Comparison of ENCODE assay signal across 11 cellular contexts in genomic region chr1:205287723-205288122, GRCh38. TPM values are rescaled to one million over a fixed set of nuclear protein-coding genes. Genes with fewer than 3 reads are reported as not detected.
DNase-seq lines count a peak whose midpoint lies in the region; ATAC-seq, FAIRE-seq and TF ChIP-seq lines count a peak whose summit lies in the region.
"Had no signal": no experiment of that assay in that cellular context is flagged by ENCODE, and none has a peak within 500 bp of the region (broad histone marks: within the 10 kb centered on the region; RNA-seq: fewer than 3 reads in every experiment).

No MANE protein-coding gene starts in this region.

- WGBS in K562 (ENCODE audit: insufficient coverage, low coverage, missing lambda C conversion rate), result 53% methylated on average over 2 of the region's 2 CpGs

- no peak for TF ChIP-seq POLR2A in K562 (conservative IDR thresholded peaks at IDR 0.05)

- CTCF ChIA-PET in K562 (lab: Yijun Ruan, JAX; ENCODE audit: low intra/inter-chr PET ratio), result no interaction called here
- CTCF ChIA-PET in MCF 10A (lab: Yijun Ruan, JAX), result interaction anchor here (1.2 to 22.3 kb wide), 6 partner anchors 9 to 66 kb away, joined by 3 to 1857 read pairs (median 5); partner anchors contain the start of gene NUAK2

- H4K20me1 ChIP-seq in DND-41 (ENCODE audit: insufficient read depth, low read length) (peaks cover 43% of the 10 kb centered on the region), Karpas-422 (ENCODE audit: insufficient read depth, low read depth, low read length) (no peaks in the 10 kb centered on the region), K562 (replicated peaks; ENCODE audit: control insufficient read depth, insufficient read depth, low read length) (no peaks in the 10 kb centered on the region)

- no peaks in the 10 kb centered on the region for H3K36me3 Mint-ChIP-seq in neural crest cell (ENCODE audit: low read depth)
- peaks cover 6% of the 10 kb centered on the region for H3K36me3 Mint-ChIP-seq in MCF 10A (ENCODE audit: insufficient read depth, unreplicated experiment)

- DNase-seq in DND-41 (no peak), Karpas-422 (no peak), K562 (ENCODE audit: extremely low read depth in 1 of 4, low spot score in 3 of 4) (no peak), neural crest cell (ENCODE audit: low read depth, low spot score) (no peak), middle frontal gyrus (ENCODE audit: extremely low spot score, low spot score) (no peak), MCF 10A (ENCODE audit: unreplicated experiment) (no peak)
- DNase-seq: DMS79, NCI-H187 treated with DMSO at 0.1 percent for 48 hours had no signal

- intact Hi-C loops in K562 (cut with micrococcal nuclease), result no loop called here
- intact Hi-C loops in MCF 10A (cut with micrococcal nuclease), result no loop called here

- FAIRE-seq in K562 (lab: Jason Lieb, UNC), result no peak
- FAIRE-seq: colon had no signal

- H3K27ac ChIP-seq in DND-41 (ENCODE audit: low read length) (peak overlapping the region; percentile 22), Karpas-422 (ENCODE audit: low read length) (peak overlapping the region; percentile 97), K562 (ENCODE audit: extremely low read depth, low read depth, low read length) (no peak overlapping the region)

- H3K79me2 ChIP-seq in DND-41 (ENCODE audit: insufficient read depth, low read length) (no peaks in the 10 kb centered on the region), Karpas-422 (ENCODE audit: low read length) (no peaks in the 10 kb centered on the region), K562 (ENCODE audit: control insufficient read depth, insufficient read depth, low read length) (no peaks in the 10 kb centered on the region)

- H3K27me3 Mint-ChIP-seq in neural crest cell (ENCODE audit: low read depth) (no peaks in the 10 kb centered on the region), MCF 10A (ENCODE audit: insufficient read depth, unreplicated experiment) (no peaks in the 10 kb centered on the region)

- H3K27ac Mint-ChIP-seq in neural crest cell (ENCODE audit: unreplicated experiment) (peak overlapping the region; percentile 90), MCF 10A (ENCODE audit: low read depth, unreplicated experiment) (no peak overlapping the region)

- no peak overlapping the region for H3K4me3 ChIP-seq in DND-41 (ENCODE audit: low read depth in 1 of 2, low read length in 2 of 2)
- peak overlapping the region; percentile 63 for H3K4me3 ChIP-seq in Karpas-422 (ENCODE audit: low read length)
- no peak overlapping the region for H3K4me3 ChIP-seq in K562

- H3K4me1 ChIP-seq in DND-41 (ENCODE audit: insufficient read depth, low read length) (peaks cover 50% of the 10 kb centered on the region), Karpas-422 (ENCODE audit: low read length) (peaks cover 60% of the 10 kb centered on the region), K562 (replicated peaks in 1 of 2; ENCODE audit: control insufficient read depth in 2 of 2, insufficient read depth in 2 of 2, low read length in 2 of 2) (peaks cover 14 to 24% of the 10 kb centered on the region in 2 experiments)

- H3K9ac ChIP-seq in DND-41 (ENCODE audit: low read depth, low read length), result no peak overlapping the region
- H3K9ac ChIP-seq in Karpas-422 (ENCODE audit: low read length), result peak overlapping the region; percentile 71
- peak overlapping the region in 1 of 2 experiments; percentile 66; a peak in 1 of 4 replicates for H3K9ac ChIP-seq in K562 (ENCODE audit: insufficient read depth in 1 of 2, low read depth in 2 of 2, low read length in 2 of 2)

- H3K9me3 Mint-ChIP-seq in neural crest cell, result no peaks in the 10 kb centered on the region
- no peaks in the 10 kb centered on the region for H3K9me3 Mint-ChIP-seq in MCF 10A (ENCODE audit: unreplicated experiment)

- H3K9me1 ChIP-seq in K562 (ENCODE audit: control insufficient read depth, insufficient read depth, low read length), result no peaks in the 10 kb centered on the region

- no peak overlapping the region for H3K4me3 Mint-ChIP-seq in neural crest cell
- H3K4me3 Mint-ChIP-seq in MCF 10A (ENCODE audit: unreplicated experiment), result no peak overlapping the region

- no peaks in the 10 kb centered on the region for H3K9me2 ChIP-seq in Karpas-422 (replicated peaks; ENCODE audit: insufficient read depth, low read length)

- no peaks in the 10 kb centered on the region for H3K27me3 ChIP-seq in DND-41 (ENCODE audit: insufficient read depth, low read length, poor library complexity)
- no peaks in the 10 kb centered on the region for H3K27me3 ChIP-seq in Karpas-422 (ENCODE audit: low read length)
- H3K27me3 ChIP-seq in K562 (ENCODE audit: control insufficient read depth in 2 of 2, insufficient read depth in 2 of 2, low read length in 2 of 2), result no peaks in the 10 kb centered on the region

- H2AFZ ChIP-seq in DND-41 (ENCODE audit: low read depth, low read length) (no peak overlapping the region), Karpas-422 (ENCODE audit: low read length) (peak overlapping the region; percentile 18; the same call in 1 of the 2 replicates), K562 (ENCODE audit: low read depth, low read length) (peak overlapping the region; percentile 57)

- TF ChIP-seq RAD21 in K562 (CRISPR knock-in tag; conservative IDR thresholded peaks at IDR 0.05 in 1 of 2, IDR thresholded peaks at IDR 0.05 in 1 of 2), result no peak

- TF ChIP-seq CTCF in DND-41 (IDR thresholded peaks at IDR 0.05; ENCODE audit: borderline replicate concordance, extremely low read depth, low read length, poor library complexity, severe bottlenecking) (no peak), K562 (IDR thresholded peaks at IDR 0.05 in 2 of 3, conservative IDR thresholded peaks at IDR 0.05 in 1 of 3; ENCODE audit: insufficient read depth in 2 of 3, low read depth in 1 of 3, low read length in 3 of 3) (no peak), neural crest cell (conservative IDR thresholded peaks at IDR 0.05) (no peak), MCF 10A (IDR thresholded peaks at IDR 0.05; ENCODE audit: unreplicated experiment) (no peak)

- H3K9me3 ChIP-seq in DND-41 (ENCODE audit: insufficient read depth, low read length, severe bottlenecking) (no peaks in the 10 kb centered on the region), Karpas-422 (ENCODE audit: low read length) (no peaks in the 10 kb centered on the region), K562 (replicated peaks; ENCODE audit: control insufficient read depth, insufficient read depth, low read depth, low read length) (no peaks in the 10 kb centered on the region)

- POLR2A ChIA-PET in K562 (lab: Yijun Ruan, JAX) (interaction anchor here (1.0 to 1.1 kb wide), 3 partner anchors 10 to 235 kb away, joined by 3 to 5 read pairs (median 3); no protein-coding TSS in a partner anchor), MCF 10A (lab: Yijun Ruan, JAX) (interaction anchor here (0.5 to 11.9 kb wide), 8 partner anchors 9 to 263 kb away, joined by 3 to 335 read pairs (median 4); partner anchors contain the start of genes NUAK2 and RBBP5)

- ATAC-seq in DND-41 (ENCODE audit: insufficient read depth, low read depth), result no peak
- ATAC-seq in K562, result no peak
- ATAC-seq in HG03135 (IDR thresholded peaks at IDR 0.05; ENCODE audit: unreplicated experiment), result no peak
- no peak for ATAC-seq in GM18907 (IDR thresholded peaks at IDR 0.05; ENCODE audit: unreplicated experiment)

- H3K4me1 Mint-ChIP-seq in neural crest cell, result peaks cover 64% of the 10 kb centered on the region
- peaks cover 58% of the 10 kb centered on the region for H3K4me1 Mint-ChIP-seq in MCF 10A (ENCODE audit: insufficient read depth, unreplicated experiment)

- in situ Hi-C loops in K562 (cut with MboI), result no loop called here

- BruUV-seq in K562 (replicated peaks; lab: Mats Ljungman, UMichigan) (no TSS peak), MCF 10A (replicated peaks; lab: Mats Ljungman, UMichigan) (no TSS peak)

- H3K4me2 ChIP-seq in DND-41 (ENCODE audit: insufficient read depth, low read length), result peak overlapping the region; percentile 45
- peak overlapping the region; percentile 85 for H3K4me2 ChIP-seq in Karpas-422 (ENCODE audit: low read depth, low read length, poor library complexity, severe bottlenecking)
- no peak overlapping the region for H3K4me2 ChIP-seq in K562 (ENCODE audit: insufficient read depth, low read length)

- H3K36me3 ChIP-seq in DND-41 (ENCODE audit: insufficient read depth, low read length) (no peaks in the 10 kb centered on the region), Karpas-422 (ENCODE audit: insufficient read depth, low read length) (no peaks in the 10 kb centered on the region), K562 (ENCODE audit: control insufficient read depth, insufficient read depth, low read length) (no peaks in the 10 kb centered on the region)

- TF ChIP-seq EP300 in K562 (IDR thresholded peaks at IDR 0.05; ENCODE audit: low read length), result no peak

RNA-seq across cellular contexts. Expression of gene NUAK2, which starts 33.8 kb away (rescaled TPM):
- 1.4 TPM in 2 replicates for total RNA-seq in Karpas-422 (2014; rRNA removed; shearing (Covaris generic); ENCODE audit: low replicate concordance)
- total RNA-seq in K562 (2011; cell fraction: chromatin; rRNA removed; ENCODE audit: low replicate concordance), result 0.40 and 0.90 TPM in 2 replicates
- 0.39 and 0.83 TPM in 2 replicates for total RNA-seq in K562 (2011; cell fraction: nucleolus; rRNA removed)
- total RNA-seq in K562 (2011; cell fraction: nucleoplasm; rRNA removed), result 0.23 and 0.73 TPM in 2 replicates
- 0.05 and 0.29 TPM in 2 replicates for total RNA-seq in K562 (2014; rRNA removed)
- 0.13 and 0.18 TPM in 2 replicates for total RNA-seq in K562 (2014; rRNA removed; fragmentation: Illumina TruSeq; extraction: Trizol)
- total RNA-seq in K562 (2015; rRNA removed; fragmentation: Illumina TruSeq; extraction: Trizol), result 0.14 and 0.15 TPM in 2 replicates
- 0.44 and 0.47 TPM in 2 replicates for total RNA-seq in K562 (2021)
- 0.11 and 0.68 TPM in 2 replicates for polyA plus RNA-seq in K562 (2011; rRNA removed)
- 0.19 and 0.37 TPM in 2 replicates for polyA plus RNA-seq in K562 (2011; cell fraction: cytosol; rRNA removed)
- 0.41 and 0.49 TPM in 2 replicates for polyA plus RNA-seq in K562 (2011; cell fraction: nucleus; rRNA removed)
- 0.20 and 0.60 TPM in 2 replicates for polyA plus RNA-seq in K562 (2012)
- polyA plus RNA-seq in K562 (2014; fragmentation: Illumina TruSeq; extraction: Trizol), result 0.27 and 0.33 TPM in 2 replicates
- polyA plus RNA-seq in K562 (2014; fragmentation: Nextera tagmentation; extraction: Ambion mirVana), result under 1 TPM; 0.04 to 0.10 TPM
- 0.19 and 0.45 TPM in 2 replicates for polyA plus RNA-seq in K562 (2014; rRNA removed)
- polyA minus RNA-seq in K562 (2011; rRNA and poly(A)+ RNA removed), result 0.28 and 0.39 TPM in 2 replicates
- polyA minus RNA-seq in K562 (2011; cell fraction: cytosol; rRNA and poly(A)+ RNA removed), result 0.48 and 0.64 TPM in 2 replicates
- 0.54 and 0.78 TPM in 2 replicates for polyA minus RNA-seq in K562 (2011; cell fraction: nucleus; rRNA and poly(A)+ RNA removed)
- total RNA-seq in neural crest cell, result 14.7 and 15.4 TPM in 2 replicates
- total RNA-seq in MCF 10A (2022), result 2.8 and 6.0 TPM in 2 replicates

RNA-seq across cellular contexts. Expression of gene TMCC2, which starts 60.0 kb away (rescaled TPM):
- 0.89 and 1.3 TPM in 2 replicates for total RNA-seq in Karpas-422 (2014; rRNA removed; shearing (Covaris generic); ENCODE audit: low replicate concordance)
- total RNA-seq in K562 (2011; cell fraction: chromatin; rRNA removed; ENCODE audit: low replicate concordance), result 0.44 and 1.0 TPM in 2 replicates
- 0.66 and 1.0 TPM in 2 replicates for total RNA-seq in K562 (2011; cell fraction: nucleolus; rRNA removed)
- 0.51 and 1.1 TPM in 2 replicates for total RNA-seq in K562 (2011; cell fraction: nucleoplasm; rRNA removed)
- 1.5 and 1.6 TPM in 2 replicates for total RNA-seq in K562 (2014; rRNA removed)
- 0.48 and 0.62 TPM in 2 replicates for total RNA-seq in K562 (2014; rRNA removed; fragmentation: Illumina TruSeq; extraction: Trizol)
- 0.94 and 0.98 TPM in 2 replicates for total RNA-seq in K562 (2015; rRNA removed; fragmentation: Illumina TruSeq; extraction: Trizol)
- total RNA-seq in K562 (2021), result 1.8 TPM in 2 replicates
- polyA plus RNA-seq in K562 (2011; rRNA removed), result 0.60 and 1.3 TPM in 2 replicates
- 1.6 and 1.7 TPM in 2 replicates for polyA plus RNA-seq in K562 (2011; cell fraction: cytosol; rRNA removed)
- polyA plus RNA-seq in K562 (2011; cell fraction: nucleus; rRNA removed), result 1.6 and 1.9 TPM in 2 replicates
- polyA plus RNA-seq in K562 (2012), result 2.0 and 6.3 TPM in 2 replicates
- 1.2 and 1.3 TPM in 2 replicates for polyA plus RNA-seq in K562 (2014; fragmentation: Illumina TruSeq; extraction: Trizol)
- under 1 TPM; 0.06 to 0.10 TPM for polyA plus RNA-seq in K562 (2014; fragmentation: Nextera tagmentation; extraction: Ambion mirVana)
- 1.2 and 2.0 TPM in 2 replicates for polyA plus RNA-seq in K562 (2014; rRNA removed)
- 0.74 and 1.3 TPM in 2 replicates for polyA minus RNA-seq in K562 (2011; rRNA and poly(A)+ RNA removed)
- polyA minus RNA-seq in K562 (2011; cell fraction: cytosol; rRNA and poly(A)+ RNA removed), result 0.76 and 2.9 TPM in 2 replicates
- polyA minus RNA-seq in K562 (2011; cell fraction: nucleus; rRNA and poly(A)+ RNA removed), result 0.54 and 1.6 TPM in 2 replicates
- total RNA-seq in neural crest cell, result 14.9 and 16.1 TPM in 2 replicates
- 0.54 and 0.79 TPM in 2 replicates for total RNA-seq in MCF 10A (2022)
